Comparison of ENCODE assay signal across 20 cellular contexts in the genomic region with DNA sequence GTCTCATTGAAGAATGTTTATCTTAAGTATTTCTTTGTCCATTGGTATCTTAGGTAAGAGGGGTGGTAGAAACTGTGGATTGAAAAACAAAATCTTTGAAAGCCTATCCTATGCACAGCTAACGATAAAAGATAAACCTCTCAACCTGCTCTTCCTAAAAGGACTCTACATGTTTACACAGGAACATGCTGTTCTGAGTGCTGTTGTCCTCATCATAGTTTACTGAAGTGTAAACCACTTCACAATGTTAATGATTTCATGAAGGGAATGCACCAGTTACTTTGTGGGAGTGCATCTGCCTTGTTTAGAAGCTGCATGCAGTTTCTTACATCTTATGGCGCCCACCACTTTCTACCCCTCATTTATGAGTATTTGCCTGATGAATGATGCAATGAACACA. TPM values are rescaled to one million over a fixed set of nuclear protein-coding genes. Genes with fewer than 3 reads are reported as not detected.
DNase-seq lines count a peak whose midpoint lies in the region; ATAC-seq and TF ChIP-seq lines count a peak whose summit lies in the region.
"Had no signal": no experiment of that assay in that cellular context is flagged by ENCODE, and none has a peak within 500 bp of the region (broad histone marks: within the 10 kb centered on the region; RNA-seq: fewer than 3 reads in every experiment).

No MANE protein-coding gene starts in this region.

- H3K27ac ChIP-seq in body of pancreas (no peak overlapping the region), upper lobe of left lung (peak overlapping the region in 1 of 4 donors; percentile 35), trophoblast cell (ENCODE audit: low read depth, low read length) (no peak overlapping the region)
- H3K27ac ChIP-seq: GM23248, heart left ventricle had no signal

- H3K36me3 ChIP-seq in body of pancreas (replicated peaks in 1 of 2; ENCODE audit: insufficient read depth in 1 of 2, low read depth in 2 of 2) (no peaks in the 10 kb centered on the region), upper lobe of left lung (no peaks in the 10 kb centered on the region), trophoblast cell (ENCODE audit: control insufficient read depth in 1 of 2, insufficient read depth in 2 of 2, low read length in 2 of 2) (no peaks in the 10 kb centered on the region)
- H3K36me3 ChIP-seq: heart left ventricle had no signal

- no peak overlapping the region for H3K4me3 ChIP-seq in body of pancreas
- no peak overlapping the region for H3K4me3 ChIP-seq in upper lobe of left lung
- no peak overlapping the region for H3K4me3 ChIP-seq in trophoblast cell (ENCODE audit: low read depth, low read length)
- H3K4me3 ChIP-seq: GM23248, heart left ventricle had no signal

- H3K27me3 ChIP-seq in body of pancreas: no peaks in the 10 kb centered on the region
- no peaks in the 10 kb centered on the region for H3K27me3 ChIP-seq in upper lobe of left lung
- no peaks in the 10 kb centered on the region for H3K27me3 ChIP-seq in trophoblast cell (ENCODE audit: insufficient read depth, low read length)

- intact Hi-C loops in body of pancreas (cut with DNase I): no loop called here

- no peak overlapping the region for H2BK5ac ChIP-seq in trophoblast cell (ENCODE audit: low read depth, low read length, poor library complexity)

- ATAC-seq in HG03432 (IDR thresholded peaks at IDR 0.05; ENCODE audit: unreplicated experiment) (peak; percentile 40), body of pancreas (peak; percentile 72), upper lobe of left lung (ENCODE audit: low FRiP score in 2 of 2) (peak in 1 of 2 donors; percentile 71)
- ATAC-seq: activated CD4-positive, alpha-beta T cell treated with anti-CD3 and anti-CD28 coated beads for 36 hours; heart left ventricle; left ventricle myocardium superior had no signal

- 75 to 80% methylated on average over 2 of the region's 2 CpGs for WGBS in body of pancreas, 2 donors
- WGBS in upper lobe of left lung, 2 donors: 71 to 80% methylated on average over 2 of the region's 2 CpGs
- WGBS in trophoblast cell (ENCODE audit: extremely low coverage, insufficient coverage, insufficient read length): no CpG with 5 or more reads among the region's 2 CpGs

- H2AFZ ChIP-seq in trophoblast cell (ENCODE audit: insufficient read depth, low read length, poor library complexity): no peak overlapping the region
- H2AFZ ChIP-seq: GM23248 had no signal

- H3K4ac ChIP-seq in trophoblast cell (ENCODE audit: low read depth, low read length): no peak overlapping the region

- H3K4me1 ChIP-seq in body of pancreas: peaks cover 7% of the 10 kb centered on the region
- peaks cover 0 to 21% (median 0%) of the 10 kb centered on the region in 4 donors for H3K4me1 ChIP-seq in upper lobe of left lung
- H3K4me1 ChIP-seq in trophoblast cell (ENCODE audit: control insufficient read depth in 1 of 2, insufficient read depth in 2 of 2, low read length in 2 of 2): peaks cover 4 to 5% of the 10 kb centered on the region in 2 experiments
- H3K4me1 ChIP-seq: heart left ventricle had no signal

- no peak overlapping the region for H3K14ac ChIP-seq in trophoblast cell (ENCODE audit: low read length)

- H4K12ac ChIP-seq in trophoblast cell (ENCODE audit: low read depth, low read length): no peak overlapping the region

- H2BK12ac ChIP-seq in trophoblast cell (ENCODE audit: low read length): no peak overlapping the region

- peak; percentile 31 to 99 (median 60) for TF ChIP-seq EP300 in upper lobe of left lung (IDR thresholded peaks at IDR 0.05)

- TF ChIP-seq POLR2A in body of pancreas (IDR thresholded peaks at IDR 0.05) (no peak), upper lobe of left lung (IDR thresholded peaks at IDR 0.05) (no peak)

- TF ChIP-seq CTCF in body of pancreas (IDR thresholded peaks at IDR 0.05) (no peak), upper lobe of left lung (IDR thresholded peaks at IDR 0.05) (no peak)

- H3K9me3 ChIP-seq in body of pancreas: no peaks in the 10 kb centered on the region
- peaks cover 0 to 13% (median 6%) of the 10 kb centered on the region in 4 donors for H3K9me3 ChIP-seq in upper lobe of left lung
- no peaks in the 10 kb centered on the region for H3K9me3 ChIP-seq in trophoblast cell (ENCODE audit: insufficient read depth, low read depth, low read length)

- H3K79me2 ChIP-seq in trophoblast cell (ENCODE audit: control insufficient read depth, insufficient read depth, low read length, poor library complexity): no peaks in the 10 kb centered on the region

- H3K9ac ChIP-seq in trophoblast cell (ENCODE audit: low read length): no peak overlapping the region
- H3K9ac ChIP-seq: GM23248 had no signal

- H3K23ac ChIP-seq in trophoblast cell (ENCODE audit: low read length): no peak overlapping the region

- DNase-seq in NCI-H2107 treated with DMSO at 0.1 percent for 48 hours (lab: John Stamatoyannopoulos, UW; ENCODE audit: unreplicated experiment) (peak; percentile 25), NCI-H2107 (lab: John Stamatoyannopoulos, UW) (no peak), body of pancreas (no peak), upper lobe of left lung (no peak), NCI-H2081 treated with DMSO at 0.1 percent for 48 hours (lab: John Stamatoyannopoulos, UW) (no peak), trophoblast cell (no peak)
- no peak for DNase-seq in stimulated activated CD4-positive, alpha-beta T cell treated with anti-CD3 and anti-CD28 coated beads, Interleukin-1b, Interleukin-23, amount 100 ng/mL, for 48 hours
- DNase-seq: activated CD4-positive, alpha-beta T cell treated with anti-CD3 and anti-CD28 coated beads for 36 hours; activated naive CD4-positive, alpha-beta T cell treated with anti-CD3 and anti-CD28 coated beads, Interleukin-2, amount 10 ng/mL, durations not matched to agents 7 days and 5 days; erythroblast; GM23248; heart left ventricle; left ventricle myocardium superior; naive B cell; NCI-H1436 treated with DMSO at 0.1 percent for 48 hours; SHP77 treated with DMSO at 0.1 percent for 48 hours; substantia nigra; T-helper 9 cell had no signal

- no peak overlapping the region for H4K8ac ChIP-seq in trophoblast cell (ENCODE audit: low read depth, low read length)

- H3K4me2 ChIP-seq in trophoblast cell (ENCODE audit: low read length): no peak overlapping the region

- no peak overlapping the region for H4K91ac ChIP-seq in trophoblast cell (ENCODE audit: low read depth, low read length)

- H3K18ac ChIP-seq in trophoblast cell (ENCODE audit: low read length): no peak overlapping the region

- no peak overlapping the region for H2AK5ac ChIP-seq in trophoblast cell (ENCODE audit: low read length)

- H3K79me1 ChIP-seq in trophoblast cell (ENCODE audit: low read length): no peaks in the 10 kb centered on the region

- H2BK120ac ChIP-seq in trophoblast cell (ENCODE audit: insufficient read depth, low read length, poor library complexity): no peak overlapping the region

RNA-seq across cellular contexts. Expression of gene ACMSD, which starts 1.2 kb away (rescaled TPM):
- total RNA-seq in body of pancreas (under 1 TPM in 1 of 2 donors, not detected in 1; 0.52 TPM), upper lobe of left lung (under 1 TPM in 1 of 6 donors, not detected in 5; 0.20 TPM)
- not detected in 2 replicates for polyA plus RNA-seq in trophoblast cell (2013)
- total RNA-seq: activated CD4-positive, alpha-beta T cell treated with anti-CD3 and anti-CD28 coated beads for 36 hours; GM23248; heart left ventricle; left ventricle myocardium superior; pulmonary artery endothelial cell had no signal
- polyA plus RNA-seq: GM23248, heart left ventricle had no signal
